17 cellular contexts compared by ENCODE assay signal in the genomic region with DNA sequence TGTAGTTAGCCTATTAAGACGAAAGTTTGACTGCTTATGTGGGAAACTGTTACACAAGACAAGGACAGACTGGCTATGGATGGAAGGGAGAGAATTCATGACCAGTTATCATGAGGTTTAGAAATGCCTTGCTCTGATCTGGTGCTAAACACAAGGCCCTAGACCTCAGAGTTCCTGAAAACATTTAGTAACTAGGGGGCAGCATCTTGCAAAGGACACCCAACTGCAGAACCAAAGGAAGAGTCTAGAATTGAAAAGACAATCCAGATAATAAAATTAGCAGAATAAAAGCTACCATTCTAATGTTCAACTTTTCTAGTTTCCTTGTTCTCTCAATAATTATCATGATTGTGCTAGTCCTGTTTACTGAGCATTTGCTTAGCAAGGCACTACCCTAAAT.
"Had no signal": no experiment of that assay in that cellular context is flagged by ENCODE, and none has a peak within 500 bp of the region (broad histone marks: within the 10 kb centered on the region; RNA-seq: fewer than 3 reads in every experiment).

No MANE protein-coding gene starts in this region.

- H3K4me3 ChIP-seq: body of pancreas, heart right ventricle, sigmoid colon, testis had no signal

- ATAC-seq: activated CD4-positive, CD25-positive, alpha-beta regulatory T cell treated with anti-CD3 and anti-CD28 coated beads, Interleukin-2, amount 50 U/mL, for 24 hours; activated CD8-positive, alpha-beta T cell treated with anti-CD3 and anti-CD28 coated beads, Interleukin-2, amount 10 ng/mL, durations not matched to agents 7 days and 5 days; body of pancreas; heart right ventricle; left cardiac atrium; natural killer cell; stimulated activated memory B cell treated with anti-CD40 and anti-IgM and Interleukin-4, amounts not matched to agents 10 μg/mL and 1 μg/mL and 100 μg/mL, for 72 hours had no signal

- DNase-seq: activated CD4-positive, alpha-beta T cell treated with anti-CD3 and anti-CD28 coated beads, Interleukin-2, amount 10 ng/mL, durations not matched to agents 7 days and 5 days; activated CD8-positive, alpha-beta T cell treated with anti-CD3 and anti-CD28 coated beads, Interleukin-2, amount 10 ng/mL, durations not matched to agents 7 days and 5 days; activated naive CD4-positive, alpha-beta T cell treated with Interleukin-2 at 50 U/mL for 16 hours; activated T-cell treated with anti-CD3 and anti-CD28 coated beads, Interleukin-2, amount 50 U/mL, for 24 hours; body of pancreas; caudate nucleus; erythroblast; heart right ventricle; left cardiac atrium; mesenchymal stem cell; natural killer cell; sigmoid colon; stimulated activated CD4-positive, alpha-beta T cell treated with anti-CD3 and anti-CD28 coated beads, Interleukin-4, amount 100 ng/mL, for 4 hours; T1000; testis had no signal
